1 cellular context compared by ENCODE assay signal in the genomic region with DNA sequence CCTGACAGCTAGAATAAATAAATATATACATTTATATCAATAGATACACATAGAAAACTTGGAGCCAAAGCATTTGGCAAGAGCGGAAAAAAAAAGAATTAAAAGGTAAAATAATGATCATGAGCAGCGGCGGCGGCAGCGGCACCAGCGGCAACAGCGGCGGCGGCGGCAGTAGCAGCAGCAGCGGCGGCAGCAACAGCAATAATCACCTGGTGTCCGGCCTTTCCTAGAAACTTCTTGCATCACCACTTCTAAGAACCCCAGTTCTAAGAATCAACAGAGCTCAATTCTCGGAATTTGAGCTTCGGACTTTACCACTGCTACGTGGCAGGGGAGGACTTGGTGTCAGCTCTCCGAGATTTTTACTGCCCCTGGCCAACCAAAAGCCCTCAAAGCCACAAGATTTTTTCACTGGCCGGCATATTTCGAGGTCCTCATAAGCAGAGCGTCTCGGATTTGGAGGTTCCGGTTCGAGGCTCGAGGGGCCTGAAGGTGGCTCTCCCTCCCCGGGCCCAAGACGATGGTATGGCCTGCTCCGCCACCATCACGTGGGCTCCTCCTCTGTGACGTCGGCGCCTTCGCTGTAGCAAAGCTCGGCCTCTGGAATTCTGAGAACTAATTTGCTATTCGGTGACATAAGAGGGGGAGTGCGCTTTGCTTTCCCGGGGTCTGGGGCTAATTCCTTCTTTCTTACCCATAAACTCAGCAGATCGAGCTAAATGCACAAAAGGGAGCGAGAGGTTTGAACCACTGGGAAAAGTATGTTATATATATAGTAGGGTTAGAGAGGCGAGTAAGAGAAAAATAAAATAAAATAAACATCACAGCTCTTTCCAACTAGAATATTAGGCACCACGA.
TF ChIP-seq lines count a peak whose summit lies in the region.

A gene (minus strand): TSS at position 268 of the 858 bp plus-strand sequence. CDS start 11,775 bp downstream, outside the sequence.

TF ChIP-seq in HepG2, 621 proteins besides CTCF, POLR2A, EP300 and RAD21 (continued from another document):
- TF ChIP-seq NFIB (CRISPR knock-in tag; IDR thresholded peaks at IDR 0.05; ENCODE audit: borderline replicate concordance) = no peak
